ENCODE assay signal across 21 cellular contexts in the genomic region with DNA sequence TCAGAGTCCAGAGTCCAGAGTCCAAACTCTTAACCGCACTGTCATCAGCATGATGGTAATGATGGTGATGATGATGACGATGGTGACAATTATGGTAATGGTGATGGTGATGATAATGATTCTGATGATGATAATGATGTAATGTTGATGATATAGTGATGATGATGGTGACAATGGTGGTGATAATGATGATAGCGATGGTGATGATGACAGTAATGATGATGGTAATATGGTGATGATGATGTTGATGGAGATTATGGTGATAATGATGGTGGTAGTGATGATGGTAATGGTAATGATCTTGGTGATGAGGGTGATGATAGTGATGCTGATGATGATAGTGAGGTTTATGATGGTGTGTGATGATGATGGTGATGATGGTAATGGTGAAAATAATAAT.
DNase-seq lines count a peak whose midpoint lies in the region; ATAC-seq, FAIRE-seq and TF ChIP-seq lines count a peak whose summit lies in the region.
"Had no signal": no experiment of that assay in that cellular context is flagged by ENCODE, and none has a peak within 500 bp of the region (broad histone marks: within the 10 kb centered on the region; RNA-seq: fewer than 3 reads in every experiment).

No MANE protein-coding gene starts in this region.

- H3K4me1 ChIP-seq in HepG2 (ENCODE audit: insufficient read depth, low read length) (no peaks in the 10 kb centered on the region), right lobe of liver (no peaks in the 10 kb centered on the region), MM.1S (ENCODE audit: low read length) (0 out of 2 replicates have a peak, but pooled peaks cover 4% of the 10 kb centered on the region), GM12878 (ENCODE audit: control insufficient read depth, insufficient read depth, low read length) (no peaks in the 10 kb centered on the region), gastrocnemius medialis (no peaks in the 10 kb centered on the region)

- H3K9ac ChIP-seq in HepG2 (ENCODE audit: insufficient read depth, low read depth, low read length): no peak overlapping the region
- no peak overlapping the region for H3K9ac ChIP-seq in MM.1S (ENCODE audit: low read length)
- H3K9ac ChIP-seq in GM12878 (ENCODE audit: control insufficient read depth, insufficient read depth, low read length): no peak overlapping the region
- H3K9ac ChIP-seq: BLaER1 treated with 17β-estradiol and CSF1 and Interleukin-3, amounts not matched to agents 10 nM and 100 nM had no signal

- H3K79me2 ChIP-seq in HepG2 (ENCODE audit: insufficient read depth, low read length) (no peaks in the 10 kb centered on the region), MM.1S (ENCODE audit: low read length) (no peaks in the 10 kb centered on the region), GM12878 (ENCODE audit: control insufficient read depth, insufficient read depth, low read length) (no peaks in the 10 kb centered on the region)

- H2AFZ ChIP-seq in HepG2 (ENCODE audit: low read length) (no peak overlapping the region), MM.1S (ENCODE audit: low read length) (no peak overlapping the region), GM12878 (ENCODE audit: control insufficient read depth, low read depth, low read length) (no peak overlapping the region)
- H2AFZ ChIP-seq: GM23338 had no signal

- ATAC-seq in HepG2: no peak
- no peak for ATAC-seq in right lobe of liver
- ATAC-seq in GM12878: no peak
- ATAC-seq in GM18511 (IDR thresholded peaks at IDR 0.05; ENCODE audit: unreplicated experiment): no peak
- ATAC-seq in gastrocnemius medialis: no peak
- ATAC-seq: GM23338, HCT116 had no signal

- WGBS in HepG2 (ENCODE audit: low lambda C conversion rate): 11% methylated on average over 3 of the region's 3 CpGs
- WGBS in right lobe of liver (ENCODE audit: insufficient coverage, low coverage, low lambda C conversion rate, missing lambda C conversion rate): 69% methylated on average over 3 of the region's 3 CpGs
- WGBS in GM12878 (ENCODE audit: insufficient coverage, insufficient replicate concordance, low lambda C conversion rate, missing lambda C conversion rate): 60% methylated on average over 3 of the region's 3 CpGs

- CTCF ChIA-PET in HepG2 (lab: Yijun Ruan, JAX; ENCODE audit: low intra/inter-chr PET ratio, low total read pairs) (no interaction called here), GM12878 (lab: Yijun Ruan, JAX) (no interaction called here)

- no peaks in the 10 kb centered on the region for H3K36me3 ChIP-seq in HepG2 (replicated peaks in 1 of 2; ENCODE audit: control insufficient read depth in 1 of 2, insufficient read depth in 2 of 2, low read length in 2 of 2)
- no peaks in the 10 kb centered on the region for H3K36me3 ChIP-seq in right lobe of liver
- H3K36me3 ChIP-seq in MM.1S (replicated peaks; ENCODE audit: insufficient read depth, low read length): no peaks in the 10 kb centered on the region
- H3K36me3 ChIP-seq in GM12878 (ENCODE audit: control insufficient read depth in 2 of 2, insufficient read depth in 2 of 2, low read length in 1 of 2): no peaks in the 10 kb centered on the region
- H3K36me3 ChIP-seq in gastrocnemius medialis: no peaks in the 10 kb centered on the region
- H3K36me3 ChIP-seq: BLaER1 treated with 17β-estradiol and CSF1 and Interleukin-3, amounts not matched to agents 10 nM and 100 nM had no signal

- H3K4me2 ChIP-seq in HepG2 (ENCODE audit: low read depth, low read length) (no peak overlapping the region), MM.1S (ENCODE audit: low read depth, low read length) (0 out of 2 replicates have a peak overlapping the region, but pooled peaks have one; percentile 5), GM12878 (ENCODE audit: control insufficient read depth, insufficient read depth) (no peak overlapping the region)
- H3K4me2 ChIP-seq: GM23338 had no signal

- RAD21 ChIA-PET in GM12878 (lab: Charles Lee; ENCODE audit: unreplicated experiment): no interaction called here

- no peaks in the 10 kb centered on the region for H3F3A ChIP-seq in MM.1S (ENCODE audit: insufficient read depth, low read length)

- TF ChIP-seq POLR2A in HepG2 (IDR thresholded peaks at IDR 0.05; ENCODE audit: insufficient read depth in 1 of 2, low read depth in 2 of 2, low read length in 2 of 2) (no peak), right lobe of liver (IDR thresholded peaks at IDR 0.05) (no peak), GM12878 (IDR thresholded peaks at IDR 0.05; ENCODE audit: low read depth, low read length) (no peak), gastrocnemius medialis (IDR thresholded peaks at IDR 0.05) (no peak)

- SMC1A ChIA-PET in GM12878 (lab: Charles Lee; ENCODE audit: uncharacterized antibody, unreplicated experiment): no interaction called here

- intact Hi-C loops in HepG2 (cut with micrococcal nuclease; ENCODE audit: unreplicated experiment) (no loop called here), right lobe of liver (cut with DNase I) (no loop called here), GM12878 (cut with micrococcal nuclease; ENCODE audit: unreplicated experiment) (no loop called here), gastrocnemius medialis (cut with DNase I; ENCODE audit: low total_unique reads) (no loop called here)

- no TSS peak for BruUV-seq in HepG2 (replicated peaks; lab: Mats Ljungman, UMichigan)
- BruUV-seq in GM12878 (replicated peaks; lab: Mats Ljungman, UMichigan): no TSS peak

- H3K9me3 ChIP-seq in HepG2 (ENCODE audit: low read length): peaks cover 49% of the 10 kb centered on the region
- H3K9me3 ChIP-seq in right lobe of liver: no peaks in the 10 kb centered on the region
- H3K9me3 ChIP-seq in MM.1S (replicated peaks; ENCODE audit: insufficient read depth, low read length): no peaks in the 10 kb centered on the region
- no peaks in the 10 kb centered on the region for H3K9me3 ChIP-seq in GM12878 (replicated peaks; ENCODE audit: control insufficient read depth, insufficient read depth, low read length)
- H3K9me3 ChIP-seq in gastrocnemius medialis: no peaks in the 10 kb centered on the region
- H3K9me3 ChIP-seq: BLaER1 treated with 17β-estradiol and CSF1 and Interleukin-3, amounts not matched to agents 10 nM and 100 nM had no signal

- no peaks in the 10 kb centered on the region for H3K9me2 ChIP-seq in MM.1S (replicated peaks; ENCODE audit: insufficient read depth, low read length)

- POLR2A ChIA-PET in HepG2 (lab: Yijun Ruan, JAX): no interaction called here
- POLR2A ChIA-PET in GM12878 (lab: Charles Lee): no interaction called here

- DNase-seq in HepG2 (ENCODE audit: low spot score) (no peak), right lobe of liver (no peak), MM.1S (no peak), GM12878 (ENCODE audit: low read depth, low spot score) (no peak), middle frontal gyrus (ENCODE audit: extremely low spot score, low spot score) (no peak), gastrocnemius medialis (no peak), D721Med (ENCODE audit: insufficient read length, low spot score) (no peak)
- DNase-seq: CD4-positive, alpha-beta T cell; CD8-positive, alpha-beta memory T cell; EL; GDM1; H9; HFFc6 had no signal

- FAIRE-seq in HepG2 (lab: Jason Lieb, UNC) (no peak), GM12878 (lab: Jason Lieb, UNC) (no peak), D721Med (lab: Jason Lieb, UNC) (no peak)
- FAIRE-seq: A204.1, GM12891, GM18507 had no signal

- TF ChIP-seq EP300 in HepG2 (IDR thresholded peaks at IDR 0.05; ENCODE audit: low read depth in 2 of 2, low read length in 2 of 2) (no peak), HepG2 (CRISPR knock-in tag; IDR thresholded peaks at IDR 0.05; ENCODE audit: borderline replicate concordance) (no peak), GM12878 (IDR thresholded peaks at IDR 0.05; ENCODE audit: borderline replicate concordance in 1 of 2, control insufficient read depth in 1 of 2, low read depth in 2 of 2, low read length in 2 of 2) (no peak)

- H3K4me3 ChIP-seq in HepG2 (replicated peaks in 1 of 3; ENCODE audit: insufficient read depth in 1 of 3, low read depth in 2 of 3, low read length in 3 of 3): no peak overlapping the region
- H3K4me3 ChIP-seq in right lobe of liver: no peak overlapping the region
- no peak overlapping the region for H3K4me3 ChIP-seq in MM.1S (ENCODE audit: low read length)
- H3K4me3 ChIP-seq in GM12878: no peak overlapping the region
- no peak overlapping the region for H3K4me3 ChIP-seq in gastrocnemius medialis
- H3K4me3 ChIP-seq: BLaER1 treated with 17β-estradiol and CSF1 and Interleukin-3, amounts not matched to agents 10 nM and 100 nM; GM23338 had no signal

- H3K27me3 ChIP-seq in HepG2 (ENCODE audit: control insufficient read depth in 1 of 2, insufficient read depth in 2 of 2, low read length in 2 of 2): no peaks in the 10 kb centered on the region
- H3K27me3 ChIP-seq in right lobe of liver: no peaks in the 10 kb centered on the region
- H3K27me3 ChIP-seq in MM.1S (replicated peaks; ENCODE audit: insufficient read depth, low read length): peaks cover 6% of the 10 kb centered on the region; the same call in 1 of the 2 replicates
- H3K27me3 ChIP-seq in GM12878 (replicated peaks in 1 of 2; ENCODE audit: control insufficient read depth in 2 of 2, insufficient read depth in 2 of 2, low read length in 1 of 2): no peaks in the 10 kb centered on the region
- H3K27me3 ChIP-seq in gastrocnemius medialis: no peaks in the 10 kb centered on the region
- H3K27me3 ChIP-seq: BLaER1 treated with 17β-estradiol and CSF1 and Interleukin-3, amounts not matched to agents 10 nM and 100 nM had no signal

- TF ChIP-seq RAD21 in HepG2 (CRISPR knock-in tag; IDR thresholded peaks at IDR 0.05) (no peak), GM12878 (IDR thresholded peaks at IDR 0.05; ENCODE audit: insufficient read depth, low read depth, low read length) (no peak)

- in situ Hi-C loops in HepG2 (cut with HindIII; ENCODE audit: extremely low pct_ligation_motif_present, low pct_unique_long_range_greater_than_20kb): no loop called here
- in situ Hi-C loops in GM12878 (cut with MboI): no loop called here
- in situ Hi-C loops in gastrocnemius medialis (cut with MboI; ENCODE audit: low sequenced_read_pairs in 4 of 4): no loop called here

- TF ChIP-seq CTCF in HepG2 (CRISPR knock-in tag; IDR thresholded peaks at IDR 0.05) (no peak), right lobe of liver (IDR thresholded peaks at IDR 0.05) (no peak), MM.1S (IDR thresholded peaks at IDR 0.05; ENCODE audit: low read length) (no peak), GM12878 (IDR thresholded peaks at IDR 0.05 in 2 of 3, conservative IDR thresholded peaks at IDR 0.05 in 1 of 3; ENCODE audit: control insufficient read depth in 2 of 3, extremely low read depth in 1 of 3, insufficient read depth in 1 of 3, low read depth in 3 of 3, low read length in 3 of 3) (no peak), gastrocnemius medialis (IDR thresholded peaks at IDR 0.05 in 4 of 5, conservative IDR thresholded peaks at IDR 0.05 in 1 of 5) (no peak), D721Med (IDR thresholded peaks at IDR 0.05; ENCODE audit: insufficient read depth, missing control alignments) (no peak)

- no peaks in the 10 kb centered on the region for H4K20me1 ChIP-seq in HepG2 (ENCODE audit: insufficient read depth, low read length)
- H4K20me1 ChIP-seq in MM.1S (ENCODE audit: insufficient read depth, low read length): no peaks in the 10 kb centered on the region
- no peaks in the 10 kb centered on the region for H4K20me1 ChIP-seq in GM12878 (ENCODE audit: control insufficient read depth, insufficient read depth)
- H4K20me1 ChIP-seq: BLaER1 treated with 17β-estradiol and CSF1 and Interleukin-3, amounts not matched to agents 10 nM and 100 nM had no signal

- H3K27ac ChIP-seq in HepG2 (ENCODE audit: extremely low read length, insufficient read depth, low read length) (no peak overlapping the region), right lobe of liver (no peak overlapping the region), MM.1S (ENCODE audit: low read length) (no peak overlapping the region), GM12878 (ENCODE audit: control insufficient read depth, insufficient read depth) (no peak overlapping the region), gastrocnemius medialis (no peak overlapping the region)
- H3K27ac ChIP-seq: 22Rv1; BLaER1 treated with 17β-estradiol and CSF1 and Interleukin-3, amounts not matched to agents 10 nM and 100 nM had no signal
